Comparison of ENCODE assay signal across 24 cellular contexts in genomic region chr2:121513597-121514333, GRCh38. TPM values are rescaled to one million over a fixed set of nuclear protein-coding genes. Genes with fewer than 3 reads are reported as not detected.
DNase-seq lines count a peak whose midpoint lies in the region; ATAC-seq, FAIRE-seq and TF ChIP-seq lines count a peak whose summit lies in the region.
"Had no signal": no experiment of that assay in that cellular context is flagged by ENCODE, and none has a peak within 500 bp of the region (broad histone marks: within the 10 kb centered on the region; RNA-seq: fewer than 3 reads in every experiment).

No MANE protein-coding gene starts in this region.

- H3K36me3 Mint-ChIP-seq in activated CD8-positive, alpha-beta memory T cell treated with anti-CD3 and anti-CD28 coated beads, Interleukin-2, amount 10 ng/mL, durations not matched to agents 7 days and 5 days = peaks cover 38% of the 10 kb centered on the region
- H3K36me3 Mint-ChIP-seq in H9 (ENCODE audit: insufficient read depth in 1 of 3, low read depth in 3 of 3) = peaks cover 0 to 34% (median 20%) of the 10 kb centered on the region in 3 experiments; a peak in 6 of 7 replicates

- POLR2A ChIA-PET in GM12878 (lab: Charles Lee) = no interaction called here

- H3K4ac ChIP-seq in H9 (ENCODE audit: low read depth, low read length) (no peak overlapping the region), trophoblast cell (ENCODE audit: low read depth, low read length) (no peak overlapping the region)

- no peak overlapping the region for H2BK20ac ChIP-seq in H9 (ENCODE audit: low read depth, low read length, poor library complexity, severe bottlenecking)

- H3K4me2 ChIP-seq in H9 (ENCODE audit: insufficient read depth, insufficient read length, low read length) (no peak overlapping the region), GM12878 (ENCODE audit: control insufficient read depth, insufficient read depth) (no peak overlapping the region), trophoblast cell (ENCODE audit: low read length) (peak overlapping the region; percentile 10)
- H3K4me2 ChIP-seq: A549 had no signal

- H3K18ac ChIP-seq in H9 (ENCODE audit: insufficient read length, low read depth, low read length) = no peak overlapping the region
- H3K18ac ChIP-seq in trophoblast cell (ENCODE audit: low read length) = no peak overlapping the region

- peaks cover 13% of the 10 kb centered on the region for H3K4me1 Mint-ChIP-seq in activated CD8-positive, alpha-beta memory T cell treated with anti-CD3 and anti-CD28 coated beads, Interleukin-2, amount 10 ng/mL, durations not matched to agents 7 days and 5 days
- H3K4me1 Mint-ChIP-seq in H9 = peaks cover 10 to 17% of the 10 kb centered on the region in 2 experiments

- H3K79me2 ChIP-seq in H9 (ENCODE audit: insufficient read depth, low read length) (no peaks in the 10 kb centered on the region), GM12878 (ENCODE audit: control insufficient read depth, insufficient read depth, low read length) (no peaks in the 10 kb centered on the region; the same call in 1 of the 2 replicates), trophoblast cell (ENCODE audit: control insufficient read depth, insufficient read depth, low read length, poor library complexity) (no peaks in the 10 kb centered on the region)

- H4K12ac ChIP-seq in trophoblast cell (ENCODE audit: low read depth, low read length) = no peak overlapping the region

- H3T11ph ChIP-seq in H9 (ENCODE audit: low read length) = no peak overlapping the region

- H3K79me1 ChIP-seq in H9 (ENCODE audit: insufficient read depth, low read depth, low read length, poor library complexity, severe bottlenecking) (no peaks in the 10 kb centered on the region), trophoblast cell (ENCODE audit: low read length) (no peaks in the 10 kb centered on the region)

- peaks cover 8 to 16% of the 10 kb centered on the region in 2 experiments for H3K36me3 ChIP-seq in GM12878 (ENCODE audit: control insufficient read depth in 2 of 2, insufficient read depth in 2 of 2, low read length in 1 of 2)
- peaks cover 2 to 6% of the 10 kb centered on the region in 2 experiments for H3K36me3 ChIP-seq in trophoblast cell (ENCODE audit: control insufficient read depth in 1 of 2, insufficient read depth in 2 of 2, low read length in 2 of 2)
- H3K36me3 ChIP-seq: BE2C had no signal

- H3K9me3 ChIP-seq in H9 (ENCODE audit: control insufficient read depth, low read depth, low read length) = no peaks in the 10 kb centered on the region
- no peaks in the 10 kb centered on the region for H3K9me3 ChIP-seq in GM12878 (replicated peaks; ENCODE audit: control insufficient read depth, insufficient read depth, low read length)
- H3K9me3 ChIP-seq in trophoblast cell (ENCODE audit: insufficient read depth, low read depth, low read length) = no peaks in the 10 kb centered on the region
- H3K9me3 ChIP-seq: A549, BE2C had no signal

- no peak for TF ChIP-seq RAD21 in GM12878 (IDR thresholded peaks at IDR 0.05; ENCODE audit: insufficient read depth, low read depth, low read length)

- H3K9ac ChIP-seq in H9 (ENCODE audit: extremely low read depth, insufficient read length, low read length) (no peak overlapping the region), GM12878 (ENCODE audit: control insufficient read depth, insufficient read depth, low read length) (no peak overlapping the region), trophoblast cell (ENCODE audit: low read length) (no peak overlapping the region)

- H3K14ac ChIP-seq in H9 (ENCODE audit: insufficient read depth, low read length) (no peak overlapping the region), trophoblast cell (ENCODE audit: low read length) (no peak overlapping the region)

- H3K4me3 Mint-ChIP-seq in activated CD8-positive, alpha-beta memory T cell treated with anti-CD3 and anti-CD28 coated beads, Interleukin-2, amount 10 ng/mL, durations not matched to agents 7 days and 5 days = no peak overlapping the region
- H3K4me3 Mint-ChIP-seq in H9 = peak overlapping the region in 1 of 2 experiments; percentile 30; a peak in 1 of 5 replicates

- in situ Hi-C loops in GM12878 (cut with MboI) = no loop called here

- no peaks in the 10 kb centered on the region for H4K20me1 ChIP-seq in H9 (ENCODE audit: control insufficient read depth, insufficient read depth, insufficient read length)
- H4K20me1 ChIP-seq in GM12878 (ENCODE audit: control insufficient read depth, insufficient read depth) = no peaks in the 10 kb centered on the region

- BruUV-seq in GM12878 (replicated peaks; lab: Mats Ljungman, UMichigan) = no TSS peak

- TF ChIP-seq CTCF in H9 (conservative IDR thresholded peaks at IDR 0.05) (no peak), GM12878 (IDR thresholded peaks at IDR 0.05 in 2 of 3, conservative IDR thresholded peaks at IDR 0.05 in 1 of 3; ENCODE audit: control insufficient read depth in 2 of 3, extremely low read depth in 1 of 3, insufficient read depth in 1 of 3, low read depth in 3 of 3, low read length in 3 of 3) (no peak)

- H2AFZ ChIP-seq in H9 (ENCODE audit: low read length) (no peak overlapping the region), GM12878 (ENCODE audit: control insufficient read depth, low read depth, low read length) (no peak overlapping the region), trophoblast cell (ENCODE audit: insufficient read depth, low read length, poor library complexity) (no peak overlapping the region)

- CTCF ChIA-PET in activated CD8-positive, alpha-beta memory T cell treated with anti-CD3 and anti-CD28 coated beads, Interleukin-2, amount 10 ng/mL, durations not matched to agents 7 days and 5 days (lab: Charles Lee) = interaction anchor here (1.0 kb wide), 1 partner anchor 17 kb away, joined by 3 read pairs; the partner anchor contains the start of gene RNU4ATAC
- CTCF ChIA-PET in GM12878 (lab: Yijun Ruan, JAX) = interaction anchor here (1.4 kb wide), 1 partner anchor 25 kb away, joined by 3 read pairs; no protein-coding TSS in a partner anchor

- peak overlapping the region; percentile 16 for H3K27ac Mint-ChIP-seq in activated CD8-positive, alpha-beta memory T cell treated with anti-CD3 and anti-CD28 coated beads, Interleukin-2, amount 10 ng/mL, durations not matched to agents 7 days and 5 days
- peak overlapping the region; percentile 27 to 87 (median 63) for H3K27ac Mint-ChIP-seq in H9

- no peaks in the 10 kb centered on the region for H3K9me3 Mint-ChIP-seq in activated CD8-positive, alpha-beta memory T cell treated with anti-CD3 and anti-CD28 coated beads, Interleukin-2, amount 10 ng/mL, durations not matched to agents 7 days and 5 days (ENCODE audit: low read depth)
- H3K9me3 Mint-ChIP-seq in H9 = no peaks in the 10 kb centered on the region

- H4K8ac ChIP-seq in H9 (replicated peaks; ENCODE audit: insufficient read length, low read depth, low read length) (no peak overlapping the region), trophoblast cell (ENCODE audit: low read depth, low read length) (no peak overlapping the region)

- no peak for ATAC-seq in activated CD8-positive, alpha-beta memory T cell treated with anti-CD3 and anti-CD28 coated beads, Interleukin-2, amount 10 ng/mL, durations not matched to agents 7 days and 5 days
- ATAC-seq in GM12878 = peak; percentile 48
- ATAC-seq in GM18519 (IDR thresholded peaks at IDR 0.05; ENCODE audit: low FRiP score, unreplicated experiment) = no peak
- ATAC-seq: A549, esophagus mucosa had no signal

- no peak overlapping the region for H2BK15ac ChIP-seq in H9 (ENCODE audit: low read depth, low read length)

- H3K27ac ChIP-seq in H9 (ENCODE audit: insufficient read length, low read depth, low read length) (no peak overlapping the region), GM12878 (ENCODE audit: control insufficient read depth, insufficient read depth) (no peak overlapping the region), trophoblast cell (ENCODE audit: low read depth, low read length) (no peak overlapping the region)
- H3K27ac ChIP-seq: A549, HL-60 had no signal

- no peak overlapping the region for H2BK5ac ChIP-seq in H9 (ENCODE audit: insufficient read length, low read length)
- no peak overlapping the region for H2BK5ac ChIP-seq in trophoblast cell (ENCODE audit: low read depth, low read length, poor library complexity)

- no peaks in the 10 kb centered on the region for H3K23me2 ChIP-seq in H9 (ENCODE audit: insufficient read length, low read depth, low read length, poor library complexity, severe bottlenecking)

- WGBS in H9 (ENCODE audit: extremely low coverage, insufficient read length, low lambda C conversion rate) = no CpG with 5 or more reads among the region's 3 CpGs
- WGBS in GM12878 (ENCODE audit: insufficient coverage, insufficient replicate concordance, low lambda C conversion rate, missing lambda C conversion rate) = 100% methylated on average over 3 of the region's 3 CpGs
- WGBS in trophoblast cell (ENCODE audit: extremely low coverage, insufficient coverage, insufficient read length) = no CpG with 5 or more reads among the region's 3 CpGs

- H3K4me3 ChIP-seq in GM12878 (no peak overlapping the region), trophoblast cell (ENCODE audit: low read depth, low read length) (no peak overlapping the region)
- H3K4me3 ChIP-seq: A549, lung had no signal

- H2BK120ac ChIP-seq in H9 (ENCODE audit: low read depth, low read length, poor library complexity, severe bottlenecking) (no peak overlapping the region), trophoblast cell (ENCODE audit: insufficient read depth, low read length, poor library complexity) (no peak overlapping the region)

- no peak overlapping the region for H4K5ac ChIP-seq in H9 (ENCODE audit: insufficient read length, low read depth, low read length)

- RAD21 ChIA-PET in GM12878 (lab: Charles Lee; ENCODE audit: unreplicated experiment) = no interaction called here

- no peak for TF ChIP-seq POLR2A in GM12878 (IDR thresholded peaks at IDR 0.05; ENCODE audit: low read depth, low read length)

- no peak for DNase-seq in activated CD8-positive, alpha-beta memory T cell treated with anti-CD3 and anti-CD28 coated beads, Interleukin-2, amount 10 ng/mL, durations not matched to agents 7 days and 5 days
- DNase-seq in activated CD8-positive, alpha-beta memory T cell treated with anti-CD3 and anti-CD28 coated beads, Interleukin-2, amount 50 U/mL, for 4 hours = no peak
- DNase-seq in H9 (no peak), GM12878 (ENCODE audit: low read depth, low spot score) (no peak), trophoblast cell (no peak), hypothalamus (lab: John Stamatoyannopoulos, UW) (no peak), OCI-M1 (lab: John Stamatoyannopoulos, UW) (no peak)
- DNase-seq: activated CD8-positive, alpha-beta memory T cell treated with anti-CD3 and anti-CD28 coated beads for 24 hours; aorta; BE2C; kidney; NCI-H146; NCI-H2171; NCI-H69; nucleus accumbens; retina; SHP77 treated with DMSO at 0.1 percent for 48 hours had no signal

- H3K27me3 ChIP-seq in H9 (ENCODE audit: insufficient read depth, low read length) = no peaks in the 10 kb centered on the region
- no peaks in the 10 kb centered on the region for H3K27me3 ChIP-seq in GM12878 (replicated peaks in 1 of 2; ENCODE audit: control insufficient read depth in 2 of 2, insufficient read depth in 2 of 2, low read length in 1 of 2)
- no peaks in the 10 kb centered on the region for H3K27me3 ChIP-seq in trophoblast cell (ENCODE audit: insufficient read depth, low read length)
- H3K27me3 ChIP-seq: BE2C had no signal

- SMC1A ChIA-PET in GM12878 (lab: Charles Lee; ENCODE audit: uncharacterized antibody, unreplicated experiment) = interaction anchor here (0.7 kb wide), 1 partner anchor 9 kb away, joined by 4 read pairs; no protein-coding TSS in a partner anchor

- H3K27me3 Mint-ChIP-seq in activated CD8-positive, alpha-beta memory T cell treated with anti-CD3 and anti-CD28 coated beads, Interleukin-2, amount 10 ng/mL, durations not matched to agents 7 days and 5 days = no peaks in the 10 kb centered on the region
- no peaks in the 10 kb centered on the region for H3K27me3 Mint-ChIP-seq in H9 (ENCODE audit: low read depth)

- H3K4me1 ChIP-seq in H9 (ENCODE audit: insufficient read depth, low read length) (no peaks in the 10 kb centered on the region), GM12878 (ENCODE audit: control insufficient read depth, insufficient read depth, low read length) (no peaks in the 10 kb centered on the region), trophoblast cell (ENCODE audit: control insufficient read depth in 1 of 2, insufficient read depth in 2 of 2, low read length in 2 of 2) (no peaks in the 10 kb centered on the region)
- H3K4me1 ChIP-seq: A549, BE2C had no signal

- H2AK5ac ChIP-seq in H9 (ENCODE audit: insufficient read length, low read length) = no peak overlapping the region
- H2AK5ac ChIP-seq in trophoblast cell (ENCODE audit: low read length) = no peak overlapping the region

- FAIRE-seq in GM12878 (lab: Jason Lieb, UNC) = no peak
- FAIRE-seq: A549, frontal cortex, kidney had no signal

- no peak overlapping the region for H2BK12ac ChIP-seq in H9 (ENCODE audit: insufficient read length, low read depth, low read length)
- no peak overlapping the region for H2BK12ac ChIP-seq in trophoblast cell (ENCODE audit: low read length)

- H3K56ac ChIP-seq in H9 (ENCODE audit: insufficient read length, low read depth, low read length) = no peak overlapping the region

- H3K23ac ChIP-seq in H9 (ENCODE audit: insufficient read length, low read depth, low read length) (no peak overlapping the region), trophoblast cell (ENCODE audit: low read length) (no peak overlapping the region)

- intact Hi-C loops in GM12878 (cut with micrococcal nuclease; ENCODE audit: unreplicated experiment) = no loop called here

- no peak for TF ChIP-seq EP300 in GM12878 (IDR thresholded peaks at IDR 0.05; ENCODE audit: borderline replicate concordance in 1 of 2, control insufficient read depth in 1 of 2, low read depth in 2 of 2, low read length in 2 of 2)

- H4K91ac ChIP-seq in H9 (ENCODE audit: insufficient read length, low read depth, low read length) (no peak overlapping the region), trophoblast cell (ENCODE audit: low read depth, low read length) (no peak overlapping the region)

RNA-seq across cellular contexts. Expression of gene RNU4ATAC, which starts 16.9 kb away (rescaled TPM):
- not detected for total RNA-seq in activated CD8-positive, alpha-beta memory T cell treated with anti-CD3 and anti-CD28 coated beads, Interleukin-2, amount 10 ng/mL, durations not matched to agents 7 days and 5 days
- not detected in 2 replicates for total RNA-seq in H9 (2021)
- total RNA-seq in GM12878 (2013; cell fraction: nucleolus; rRNA removed) = not detected in 2 replicates
- total RNA-seq in GM12878 (2014; rRNA removed) = not detected in 2 replicates
- total RNA-seq in GM12878 (2014; rRNA removed; fragmentation: Illumina TruSeq; extraction: Trizol) = not detected in 2 replicates
- total RNA-seq in GM12878 (2021) = not detected in 2 replicates
- not detected for polyA plus RNA-seq in GM12878 (2011; ENCODE audit: low read depth)
- not detected in 2 replicates for polyA plus RNA-seq in GM12878 (2011; rRNA removed)
- polyA plus RNA-seq in GM12878 (2011; cell fraction: cytosol; rRNA removed) = not detected in 2 replicates
- not detected in 2 replicates for polyA plus RNA-seq in GM12878 (2011; cell fraction: nucleus; rRNA removed)
- polyA plus RNA-seq in GM12878 (2012) = not detected in 2 replicates
- not detected in 2 replicates for polyA plus RNA-seq in GM12878 (2014; fragmentation: Illumina TruSeq; extraction: Trizol)
- not detected for polyA plus RNA-seq in GM12878 (2014; fragmentation: Nextera tagmentation; extraction: Ambion mirVana)
- not detected in 2 replicates for polyA plus RNA-seq in GM12878 (2014; rRNA removed)
- polyA plus RNA-seq in GM12878 (2016; fragmentation: Nextera tagmentation; extraction: Ambion mirVana) = 1 to 10 TPM in 1 of 2 experiments, not detected in 1; 6.6 TPM
- under 0.01 and 5,859 TPM in 2 replicates for polyA minus RNA-seq in GM12878 (2011; rRNA and poly(A)+ RNA removed)
- polyA minus RNA-seq in GM12878 (2011; cell fraction: cytosol; rRNA and poly(A)+ RNA removed) = 3,416 and 4,512 TPM in 2 replicates
- under 0.01 TPM in 2 replicates for polyA minus RNA-seq in GM12878 (2011; cell fraction: nucleus; rRNA and poly(A)+ RNA removed)
- not detected in 2 replicates for polyA plus RNA-seq in trophoblast cell (2013)
- total RNA-seq: aorta, esophagus mucosa, lung, OCI-LY7 had no signal
- polyA plus RNA-seq: A549, aorta, lung had no signal
